Comparison of ENCODE assay signal across 9 cellular contexts in genomic region chr16:57859331-57859730, GRCh38. TPM values are rescaled to one million over a fixed set of nuclear protein-coding genes. Genes with fewer than 3 reads are reported as not detected.
DNase-seq lines count a peak whose midpoint lies in the region; ATAC-seq, FAIRE-seq and TF ChIP-seq lines count a peak whose summit lies in the region.
"Had no signal": no experiment of that assay in that cellular context is flagged by ENCODE, and none has a peak within 500 bp of the region (broad histone marks: within the 10 kb centered on the region; RNA-seq: fewer than 3 reads in every experiment).

No MANE protein-coding gene starts in this region.

- CTCF ChIA-PET in RWPE1 (lab: Yijun Ruan, JAX) (interaction anchor here (0.8 kb wide), 1 partner anchor 11 kb away, joined by 3 read pairs; no protein-coding TSS in a partner anchor), GM10248 (lab: Yijun Ruan, JAX) (interaction anchor here (0.7 to 1.5 kb wide), 5 partner anchors 9 to 60 kb away, joined by 3 to 4 read pairs (median 3); no protein-coding TSS in a partner anchor)

- 0 out of 2 replicates have a peak, but pooled peaks cover 7% of the 10 kb centered on the region for H3F3A ChIP-seq in GM23248 (ENCODE audit: insufficient read depth)

- peaks cover 9% of the 10 kb centered on the region; the same call in 1 of the 2 replicates for H3K4me1 ChIP-seq in GM23248 (ENCODE audit: insufficient read depth)
- H3K4me1 ChIP-seq in foreskin keratinocyte: peaks cover 7% of the 10 kb centered on the region

- DNase-seq in ACHN (peak; percentile 72), GM23248 (peak; percentile 22), RWPE1 (ENCODE audit: low spot score) (peak; percentile 23), foreskin keratinocyte (no peak), GM12892 (ENCODE audit: insufficient read length) (no peak), GM10248 (ENCODE audit: extremely low spot score) (no peak)
- DNase-seq in stimulated activated CD4-positive, alpha-beta T cell treated with anti-CD3 and anti-CD28 coated beads, Interleukin-2, amount 100 ng/mL, for 24 hours: no peak

- H3K9me2 ChIP-seq in GM23248 (ENCODE audit: insufficient read depth): no peaks in the 10 kb centered on the region

- no peak overlapping the region for H3K4me2 ChIP-seq in GM23248 (ENCODE audit: unreplicated experiment)

- WGBS in GM23248 (ENCODE audit: low coverage in 1 of 2, low lambda C conversion rate in 2 of 2, missing lambda C conversion rate in 2 of 2), 2 experiments: 39 to 53% methylated on average over 5 of the region's 5 CpGs

- H3K27ac ChIP-seq in GM23248 (no peak overlapping the region), RWPE1 (no peak overlapping the region), foreskin keratinocyte (no peak overlapping the region)

- no peaks in the 10 kb centered on the region for H3K79me2 ChIP-seq in GM23248 (ENCODE audit: insufficient read depth)

- ATAC-seq in foreskin keratinocyte: peak; percentile 18
- ATAC-seq in HG03521 (IDR thresholded peaks at IDR 0.05; ENCODE audit: unreplicated experiment): no peak

- TF ChIP-seq CTCF in RWPE1 (conservative IDR thresholded peaks at IDR 0.05; ENCODE audit: low read depth) (peak; percentile 19; the same call in 1 of the 2 replicates), foreskin keratinocyte (conservative IDR thresholded peaks at IDR 0.05) (peak; percentile 56), GM10248 (IDR thresholded peaks at IDR 0.05; ENCODE audit: control extremely low read depth, extremely low read depth, low read depth, missing control alignments) (no peak)

- no peak overlapping the region for H2AFZ ChIP-seq in GM23248

- no peak overlapping the region for H3K4me3 ChIP-seq in GM23248

- no peak overlapping the region for H3K9ac ChIP-seq in GM23248

- H3K36me3 ChIP-seq in GM23248 (ENCODE audit: low read depth): no peaks in the 10 kb centered on the region

- POLR2A ChIA-PET in RWPE1 (lab: Yijun Ruan, JAX; ENCODE audit: low non-redundant PET) (no interaction called here), GM10248 (lab: Yijun Ruan, JAX) (no interaction called here)

- H3K27me3 ChIP-seq in GM23248 (replicated peaks; ENCODE audit: insufficient read depth) (no peaks in the 10 kb centered on the region; the same call in 1 of the 2 replicates), foreskin keratinocyte (no peaks in the 10 kb centered on the region)

- FAIRE-seq in GM12892 (lab: Jason Lieb, UNC): no peak
- FAIRE-seq: GM12891 had no signal

- no peaks in the 10 kb centered on the region for H3K9me3 ChIP-seq in GM23248 (ENCODE audit: low read depth)

- in situ Hi-C loops in ACHN (cut with HindIII; ENCODE audit: low pct_ligation_motif_present, low pct_unique_long_range_greater_than_20kb, low sequenced_read_pairs): no loop called here
- in situ Hi-C loops in GM23248 (cut with MboI): no loop called here

- no peak for TF ChIP-seq POLR2A in GM12892 (IDR thresholded peaks at IDR 0.05; ENCODE audit: low read depth, low read length)

- H4K20me1 ChIP-seq in GM23248 (ENCODE audit: insufficient read depth): no peaks in the 10 kb centered on the region

RNA-seq across cellular contexts. Expression of gene KIFC3, which starts 57.0 kb away (rescaled TPM):
- 50.0 and 65.3 TPM in 2 replicates for total RNA-seq in GM23248 (2014; rRNA removed; shearing (Covaris generic))
- polyA plus RNA-seq in GM23248 (2016; fragmentation: Nextera tagmentation; extraction: Ambion mirVana): 27.0 and 28.4 TPM in 2 replicates
- 67.8 and 68.5 TPM in 2 replicates for total RNA-seq in foreskin keratinocyte
- 47.0 and 48.3 TPM in 2 replicates for polyA plus RNA-seq in foreskin keratinocyte
- polyA plus RNA-seq in GM12892 (2012; ENCODE audit: missing spikeins): 0.38 TPM

Comparison
In these comparisons a context has a peak if more than half of its experiments do, and no peak if none do; other contexts are left out.
1. DNase-seq: peak in ACHN (single experiment), GM23248 (single experiment) and RWPE1 (single experiment); none in foreskin keratinocyte (0 of 2), stimulated activated CD4-positive, alpha-beta T cell treated with anti-CD3 and anti-CD28 coated beads, Interleukin-2, amount 100 ng/mL, for 24 hours (0 of 2), GM12892 (single experiment) and GM10248 (single experiment).